2 cellular contexts compared by ENCODE assay signal in genomic region chr10:80504158-80504811, GRCh38.
A peak's percentile ranks its signal among the peaks of the same experiment; 100 is the strongest.
TF ChIP-seq lines count a peak whose summit lies in the region.

No MANE protein-coding gene starts in this region.

TF ChIP-seq in K562, 482 proteins besides CTCF, POLR2A, EP300 and RAD21 (continued from another document and continues in another):
- TF ChIP-seq AFF4 (CRISPR knock-in tag; IDR thresholded peaks at IDR 0.05) (no peak), CC2D1A (IDR thresholded peaks at IDR 0.05) (peak; percentile 91; the same call in 1 of the 2 replicates), CHD4 (IDR thresholded peaks at IDR 0.05; ENCODE audit: insufficient read depth, insufficient replicate concordance, low read depth, low read length, poor library complexity, severe bottlenecking) (no peak), GATAD2B (IDR thresholded peaks at IDR 0.05; ENCODE audit: borderline replicate concordance) (0 out of 2 replicates have a peak, but pooled peaks have one; percentile 56), TRIM25 (IDR thresholded peaks at IDR 0.05; ENCODE audit: borderline replicate concordance) (no peak), NR2C2 (CRISPR knock-in tag; IDR thresholded peaks at IDR 0.05) (no peak), NR2C2 (tag; IDR thresholded peaks at IDR 0.05) (no peak), ZNF764 (CRISPR knock-in tag; IDR thresholded peaks at IDR 0.05; ENCODE audit: low read depth) (0 out of 2 replicates have a peak, but pooled peaks have one; percentile 58), ZNF407 (IDR thresholded peaks at IDR 0.05; ENCODE audit: low read depth) (no peak)

TF ChIP-seq in HepG2, 621 proteins besides CTCF, POLR2A, EP300 and RAD21 (continued from another document and continues in another):
- no peak for TF ChIP-seq LRRFIP1 (CRISPR knock-in tag; conservative IDR thresholded peaks at IDR 0.05)
- no peak for TF ChIP-seq KMT2A (CRISPR knock-in tag; IDR thresholded peaks at IDR 0.05)
- no peak for TF ChIP-seq STAT5B (CRISPR knock-in tag; IDR thresholded peaks at IDR 0.05)
- no peak for TF ChIP-seq ZSCAN22 (CRISPR knock-in tag; IDR thresholded peaks at IDR 0.05)
- TF ChIP-seq DMAP1 (CRISPR knock-in tag; IDR thresholded peaks at IDR 0.05): no peak; the same call in 1 of the 2 replicates
- TF ChIP-seq IKZF1 (IDR thresholded peaks at IDR 0.05): no peak
- no peak for TF ChIP-seq AKAP8 (CRISPR knock-in tag; IDR thresholded peaks at IDR 0.05)
- no peak for TF ChIP-seq MLLT10 (CRISPR knock-in tag; IDR thresholded peaks at IDR 0.05)
- TF ChIP-seq MIER2 (CRISPR knock-in tag; IDR thresholded peaks at IDR 0.05): no peak
- no peak for TF ChIP-seq ZFP36L1 (CRISPR knock-in tag; IDR thresholded peaks at IDR 0.05)
- no peak for TF ChIP-seq ZNF121 (CRISPR knock-in tag; IDR thresholded peaks at IDR 0.05)
- TF ChIP-seq JDP2 (CRISPR knock-in tag; IDR thresholded peaks at IDR 0.05; ENCODE audit: borderline replicate concordance): no peak
- TF ChIP-seq SSRP1 (CRISPR knock-in tag; IDR thresholded peaks at IDR 0.05): no peak
- no peak for TF ChIP-seq CCDC6 (CRISPR knock-in tag; IDR thresholded peaks at IDR 0.05)
- TF ChIP-seq ZBTB46 (CRISPR knock-in tag; IDR thresholded peaks at IDR 0.05; ENCODE audit: borderline replicate concordance): no peak
- no peak for TF ChIP-seq SNAI1 (CRISPR knock-in tag; IDR thresholded peaks at IDR 0.05; ENCODE audit: borderline replicate concordance)
- TF ChIP-seq RBFOX2 (IDR thresholded peaks at IDR 0.05; ENCODE audit: low read depth, low read length): no peak
- no peak for TF ChIP-seq NAIF1 (CRISPR knock-in tag; IDR thresholded peaks at IDR 0.05; ENCODE audit: borderline replicate concordance)
- TF ChIP-seq ZNF703 (CRISPR knock-in tag; IDR thresholded peaks at IDR 0.05; ENCODE audit: borderline replicate concordance): no peak
- TF ChIP-seq FOXA1 (IDR thresholded peaks at IDR 0.05): no peak
- no peak for TF ChIP-seq FOXA1 (CRISPR knock-in tag; IDR thresholded peaks at IDR 0.05)
- no peak for TF ChIP-seq ZXDC (CRISPR knock-in tag; IDR thresholded peaks at IDR 0.05)
- no peak for TF ChIP-seq SMARCC2 (IDR thresholded peaks at IDR 0.05)
- no peak for TF ChIP-seq RFXANK (CRISPR knock-in tag; IDR thresholded peaks at IDR 0.05)
- no peak for TF ChIP-seq NR0B2 (CRISPR knock-in tag; IDR thresholded peaks at IDR 0.05)
- no peak for TF ChIP-seq GMEB1 (CRISPR knock-in tag; IDR thresholded peaks at IDR 0.05; ENCODE audit: borderline replicate concordance)
- no peak for TF ChIP-seq ZNF569 (CRISPR knock-in tag; IDR thresholded peaks at IDR 0.05; ENCODE audit: borderline replicate concordance)
- TF ChIP-seq ZNF605 (CRISPR knock-in tag; IDR thresholded peaks at IDR 0.05): peak; percentile 28; the same call in 1 of the 2 replicates
- TF ChIP-seq PRPF4 (IDR thresholded peaks at IDR 0.05; ENCODE audit: low read depth, low read length, poor library complexity, severe bottlenecking): no peak
- TF ChIP-seq TFE3 (CRISPR knock-in tag; IDR thresholded peaks at IDR 0.05): no peak
- no peak for TF ChIP-seq NRL (CRISPR knock-in tag; IDR thresholded peaks at IDR 0.05; ENCODE audit: borderline replicate concordance)
- no peak for TF ChIP-seq SMC3 (IDR thresholded peaks at IDR 0.05; ENCODE audit: low read length)
- no peak for TF ChIP-seq ZNF510 (CRISPR knock-in tag; IDR thresholded peaks at IDR 0.05; ENCODE audit: low read depth)
- TF ChIP-seq GTF3A (CRISPR knock-in tag; conservative IDR thresholded peaks at IDR 0.05): no peak
- TF ChIP-seq MAFF (IDR thresholded peaks at IDR 0.05; ENCODE audit: low read depth, low read length): no peak
- TF ChIP-seq ETS1 (CRISPR knock-in tag; IDR thresholded peaks at IDR 0.05): no peak
- TF ChIP-seq ZNF709 (CRISPR knock-in tag; IDR thresholded peaks at IDR 0.05): no peak
- no peak for TF ChIP-seq GPBP1L1 (CRISPR knock-in tag; IDR thresholded peaks at IDR 0.05)
- no peak for TF ChIP-seq ZBTB26 (CRISPR knock-in tag; IDR thresholded peaks at IDR 0.05; ENCODE audit: borderline replicate concordance)
- TF ChIP-seq SRF (IDR thresholded peaks at IDR 0.05; ENCODE audit: low read depth, low read length): no peak
- TF ChIP-seq ZNF839 (CRISPR knock-in tag; IDR thresholded peaks at IDR 0.05; ENCODE audit: borderline replicate concordance): no peak
- no peak for TF ChIP-seq ATF7 (IDR thresholded peaks at IDR 0.05)
- no peak for TF ChIP-seq ATF7 (CRISPR knock-in tag; IDR thresholded peaks at IDR 0.05)
- TF ChIP-seq ZNF431 (CRISPR knock-in tag; IDR thresholded peaks at IDR 0.05; ENCODE audit: borderline replicate concordance, low read depth): no peak
- TF ChIP-seq RXRA (CRISPR knock-in tag; IDR thresholded peaks at IDR 0.05): peak; percentile 20; the same call in 1 of the 2 replicates
- no peak for TF ChIP-seq ZFP62 (CRISPR knock-in tag; IDR thresholded peaks at IDR 0.05)
- TF ChIP-seq ZNF337 (CRISPR knock-in tag; IDR thresholded peaks at IDR 0.05; ENCODE audit: borderline replicate concordance, low read depth): no peak
- TF ChIP-seq ZNF460 (CRISPR knock-in tag; IDR thresholded peaks at IDR 0.05; ENCODE audit: borderline replicate concordance): no peak
- TF ChIP-seq ZNF570 (CRISPR knock-in tag; IDR thresholded peaks at IDR 0.05; ENCODE audit: borderline replicate concordance): no peak
- TF ChIP-seq MTA3 (CRISPR knock-in tag; IDR thresholded peaks at IDR 0.05): no peak
- no peak for TF ChIP-seq CENPBD1 (CRISPR knock-in tag; IDR thresholded peaks at IDR 0.05; ENCODE audit: borderline replicate concordance, low read depth)
